ENCODE assay signal across 21 cellular contexts in genomic region chr1:4605158-4605557, GRCh38. TPM values are rescaled to one million over a fixed set of nuclear protein-coding genes. Genes with fewer than 3 reads are reported as not detected.
"Had no signal": no experiment of that assay in that cellular context is flagged by ENCODE, and none has a peak within 500 bp of the region (broad histone marks: within the 10 kb centered on the region; RNA-seq: fewer than 3 reads in every experiment).

No MANE protein-coding gene starts in this region.

- H3K4me1 ChIP-seq: body of pancreas, uterus had no signal

- DNase-seq: activated CD4-positive, alpha-beta T cell treated with anti-CD3 and anti-CD28 coated beads for 36 hours; activated CD4-positive, alpha-beta T cell treated with anti-CD3 and anti-CD28 coated beads, Interleukin-2, amount 50 U/mL, for 48 hours; activated T-cell treated with anti-CD3 and anti-CD28 coated beads for 4 hours; body of pancreas; caudate nucleus; foreskin keratinocyte; glutamatergic neuron; hippocampal formation; left ventricle myocardium superior; ovary; stimulated activated CD8-positive, alpha-beta memory T cell treated with anti-CD3 and anti-CD28 coated beads, Interleukin-4, amount 100 ng/mL, for 48 hours; stimulated activated naive CD4-positive, alpha-beta T cell; SW 1271; uterus had no signal

- H3K4me3 Mint-ChIP-seq: activated CD4-positive, alpha-beta T cell treated with anti-CD3 and anti-CD28 coated beads for 36 hours; activated naive CD8-positive, alpha-beta T cell; neural crest cell; WTC11 had no signal

- H3K27ac Mint-ChIP-seq: activated CD4-positive, alpha-beta T cell treated with anti-CD3 and anti-CD28 coated beads for 36 hours; activated naive CD8-positive, alpha-beta T cell; WTC11 had no signal

- H3K9me3 ChIP-seq: ovary had no signal

- H3K9me3 Mint-ChIP-seq: neural crest cell had no signal

- H3K4me3 ChIP-seq: body of pancreas, dorsolateral prefrontal cortex, ovary, uterus had no signal

- H3K27ac ChIP-seq: body of pancreas, epithelial cell of prostate, foreskin keratinocyte, ovary, uterus had no signal

- H3K36me3 ChIP-seq: ovary, uterus had no signal

- H3K36me3 Mint-ChIP-seq: activated naive CD8-positive, alpha-beta T cell had no signal

- H3K27me3 ChIP-seq: body of pancreas, foreskin keratinocyte, ovary, uterus had no signal

- H3K4me1 Mint-ChIP-seq: activated CD4-positive, alpha-beta T cell treated with anti-CD3 and anti-CD28 coated beads for 36 hours; WTC11 had no signal

- ATAC-seq: activated CD4-positive, alpha-beta T cell treated with anti-CD3 and anti-CD28 coated beads for 36 hours; body of pancreas; foreskin keratinocyte; left ventricle myocardium superior; WTC11 had no signal

RNA-seq across cellular contexts. Expression of gene AJAP1, which starts 49.3 kb away (rescaled TPM):
- total RNA-seq: activated CD4-positive, alpha-beta T cell treated with anti-CD3 and anti-CD28 coated beads for 36 hours; fibroblast of lung; myocyte had no signal
